In the genomic region with DNA sequence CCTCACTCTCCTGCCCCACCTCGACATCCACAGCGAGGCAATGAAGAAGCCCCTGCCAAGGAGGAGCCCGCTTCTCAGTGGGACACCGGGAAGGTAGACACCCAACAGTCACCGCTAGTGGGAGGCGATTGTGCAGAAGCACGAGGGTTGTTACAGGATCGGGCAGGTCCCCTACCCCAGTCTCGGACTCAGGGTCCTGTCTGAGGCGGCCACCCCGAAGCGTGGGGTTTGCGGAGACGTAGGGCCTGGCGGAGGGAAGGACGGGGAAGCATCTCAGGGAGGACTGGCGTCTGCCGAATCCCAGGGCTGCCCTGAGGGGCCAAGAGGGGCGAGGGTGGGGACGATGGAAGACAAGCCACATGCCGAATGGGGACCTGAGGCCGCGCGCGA, we compare ENCODE assay signal across 8 cellular contexts.
DNase-seq lines count a peak whose midpoint lies in the region; ATAC-seq and TF ChIP-seq lines count a peak whose summit lies in the region.
"Not testable (repeated sequence)": the region's sequence is repeated elsewhere in the genome, so short reads cannot be mapped to it uniquely, and the experiment has no call there.

No MANE protein-coding gene starts in this region.

- not testable (repeated sequence) for H2BK5ac ChIP-seq in neuronal stem cell (ENCODE audit: low read length)

- H3K4me2 ChIP-seq in neuronal stem cell (ENCODE audit: insufficient read depth, low read length, poor library complexity, severe bottlenecking), result peak overlapping the region; percentile 45

- peak overlapping the region; percentile 91 for H2AFZ ChIP-seq in neuronal stem cell (ENCODE audit: low read length)

- not testable (repeated sequence) for H3K4me1 ChIP-seq in iPS DF 6.9 (ENCODE audit: control insufficient read depth, insufficient read depth, low read length); neuronal stem cell (ENCODE audit: control insufficient read depth in 2 of 2, insufficient read depth in 1 of 2, low read depth in 1 of 2, low read length in 2 of 2)

- H3K4me1 Mint-ChIP-seq in type B pancreatic cell (ENCODE audit: unreplicated experiment), result peaks cover 20% of the 10 kb centered on the region

- not testable (repeated sequence) for H3K27me3 Mint-ChIP-seq in type B pancreatic cell

- not testable (repeated sequence) for H3K23ac ChIP-seq in neuronal stem cell (ENCODE audit: low read depth, low read length, poor library complexity)

- peak overlapping the region; percentile 94 for H3K27ac Mint-ChIP-seq in type B pancreatic cell

- not testable (repeated sequence) for H3K9me3 Mint-ChIP-seq in type B pancreatic cell

- not testable (repeated sequence) for H3K4ac ChIP-seq in neuronal stem cell (ENCODE audit: low read length)

- no CpG with 5 or more reads among the region's 25 CpGs for WGBS in iPS DF 6.9 (ENCODE audit: insufficient coverage, insufficient read length)
- WGBS in neuronal stem cell (ENCODE audit: extremely low coverage in 2 of 2, insufficient read length in 2 of 2, insufficient replicate concordance in 1 of 2), 2 donors, result no CpG with 5 or more reads among the region's 25 CpGs

- H4K91ac ChIP-seq in neuronal stem cell (ENCODE audit: low read depth, low read length, poor library complexity), result not testable (repeated sequence)

- H3K79me1 ChIP-seq in neuronal stem cell (ENCODE audit: low read depth, low read length), result not testable (repeated sequence)

- not testable (repeated sequence) for H3K27ac ChIP-seq in WERI-Rb-1; iPS DF 6.9 (ENCODE audit: low read length); neuronal stem cell (replicated peaks; ENCODE audit: low read length)

- not testable (repeated sequence) for H3K27me3 ChIP-seq in WERI-Rb-1 (ENCODE audit: insufficient read depth, low read depth, severe bottlenecking); iPS DF 6.9 (ENCODE audit: control insufficient read depth, insufficient read depth, low read length); neuronal stem cell (ENCODE audit: control insufficient read depth in 3 of 3, insufficient read depth in 3 of 3, low read depth in 1 of 3, low read length in 3 of 3)

- peak overlapping the region; percentile 95 for H3K4me3 Mint-ChIP-seq in type B pancreatic cell

- H4K8ac ChIP-seq in neuronal stem cell (ENCODE audit: low read depth, low read length), result not testable (repeated sequence)

- not testable (repeated sequence) for H2BK15ac ChIP-seq in neuronal stem cell (ENCODE audit: low read length)

- H2BK12ac ChIP-seq in neuronal stem cell (ENCODE audit: low read length), result not testable (repeated sequence)

- H2BK120ac ChIP-seq in neuronal stem cell (ENCODE audit: low read depth, low read length), result not testable (repeated sequence)

- peak; percentile 42 for ATAC-seq in GM18498 (IDR thresholded peaks at IDR 0.05; ENCODE audit: unreplicated experiment)

- not testable (repeated sequence) for H3K18ac ChIP-seq in neuronal stem cell (ENCODE audit: low read length)

- not testable (repeated sequence) for H3K36me3 ChIP-seq in WERI-Rb-1; iPS DF 6.9 (ENCODE audit: control insufficient read depth, insufficient read depth, low read length); neuronal stem cell (replicated peaks in 1 of 2; ENCODE audit: control insufficient read depth in 2 of 2, insufficient read depth in 2 of 2, low read length in 2 of 2)

- not testable (repeated sequence) for H3K14ac ChIP-seq in neuronal stem cell (ENCODE audit: low read length)

- H3K36me3 Mint-ChIP-seq in type B pancreatic cell, result not testable (repeated sequence)

- not testable (repeated sequence) for TF ChIP-seq CTCF in HFF-Myc (IDR thresholded peaks at IDR 0.05; ENCODE audit: low read depth, low read length, missing control alignments); WERI-Rb-1 (IDR thresholded peaks at IDR 0.05; ENCODE audit: low read depth, low read length); cardiac fibroblast (IDR thresholded peaks at IDR 0.05; ENCODE audit: low read depth, low read length); type B pancreatic cell (conservative IDR thresholded peaks at IDR 0.05)

- DNase-seq in HFF-Myc (ENCODE audit: extremely low read depth, low read depth); iPS DF 6.9 (ENCODE audit: low read depth, low spot score); neuronal stem cell (ENCODE audit: low spot score); type B pancreatic cell (ENCODE audit: extremely low spot score, unreplicated experiment): not testable (repeated sequence)
- DNase-seq in HK-2 (ENCODE audit: unreplicated experiment) (peak; percentile 31), WERI-Rb-1 (peak; percentile 13), cardiac fibroblast (ENCODE audit: low read depth in 2 of 2) (peak in 1 of 2 donors; percentile 14)

- H2AK5ac ChIP-seq in neuronal stem cell (ENCODE audit: low read depth, low read length), result not testable (repeated sequence)

- peak overlapping the region; percentile 60 for H3K4me3 ChIP-seq in HFF-Myc (replicated peaks; ENCODE audit: low read depth, low read length)
- H3K4me3 ChIP-seq in WERI-Rb-1 (ENCODE audit: low read depth, low read length), result peak overlapping the region; percentile 65
- peak overlapping the region; percentile 65 to 70 for H3K4me3 ChIP-seq in cardiac fibroblast (replicated peaks in 1 of 2; ENCODE audit: low read depth in 2 of 2, low read length in 2 of 2)
- H3K4me3 ChIP-seq in iPS DF 6.9 (ENCODE audit: low read length), result peak overlapping the region; percentile 72; the same call in 1 of the 2 replicates
- H3K4me3 ChIP-seq in neuronal stem cell (ENCODE audit: low read length in 2 of 2), result peak overlapping the region; percentile 76 to 90

- H3K9ac ChIP-seq in neuronal stem cell (ENCODE audit: low read depth, low read length, poor library complexity), result peak overlapping the region; percentile 81

- not testable (repeated sequence) for H3K9me3 ChIP-seq in WERI-Rb-1 (ENCODE audit: severe bottlenecking); iPS DF 6.9 (ENCODE audit: control insufficient read depth, insufficient read depth, low read length); neuronal stem cell (replicated peaks in 1 of 2; ENCODE audit: control insufficient read depth in 2 of 2, insufficient read depth in 1 of 2, low read depth in 1 of 2, low read length in 2 of 2)
